Comparison of ENCODE assay signal across 8 cellular contexts in the genomic region with DNA sequence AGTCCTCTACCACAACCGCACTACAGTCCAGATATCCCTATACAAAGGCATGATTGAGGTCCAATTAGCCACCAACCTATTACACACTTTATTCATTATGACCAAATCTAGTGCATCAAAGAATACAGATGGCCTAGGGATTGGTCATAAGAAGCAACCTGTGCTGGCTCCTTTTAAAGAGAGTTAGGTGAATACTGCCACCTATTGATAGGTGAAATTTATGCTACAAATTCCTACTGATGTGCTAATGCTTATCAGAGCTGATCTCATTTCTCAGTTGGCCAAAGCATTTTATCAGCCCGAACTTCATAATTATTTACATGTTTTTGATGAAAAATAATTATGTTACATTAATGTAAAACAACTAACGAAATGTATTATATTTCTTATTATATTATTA.
DNase-seq lines count a peak whose midpoint lies in the region; ATAC-seq and TF ChIP-seq lines count a peak whose summit lies in the region.

No MANE protein-coding gene starts in this region.

- TF ChIP-seq CTCF in AG10803 (conservative IDR thresholded peaks at IDR 0.05; ENCODE audit: low read length) (peak; percentile 76), LNCAP (IDR thresholded peaks at IDR 0.05) (peak; percentile 67), RWPE2 (IDR thresholded peaks at IDR 0.05; ENCODE audit: poor library complexity, severe bottlenecking) (peak; percentile 80), fibroblast of pulmonary artery (IDR thresholded peaks at IDR 0.05; ENCODE audit: low read length, missing control alignments) (peak; percentile 37), prostate gland (IDR thresholded peaks at IDR 0.05) (peak in 3 of 4 experiments; percentile 59 to 71 (median 68)), ascending aorta (IDR thresholded peaks at IDR 0.05) (peak in 1 of 3 experiments; percentile 32)

- H3K27me3 ChIP-seq in RWPE2 (ENCODE audit: insufficient read depth, poor library complexity, severe bottlenecking) = peaks cover 32% of the 10 kb centered on the region
- no peaks in the 10 kb centered on the region for H3K27me3 ChIP-seq in prostate gland (replicated peaks; ENCODE audit: insufficient read depth)
- no peaks in the 10 kb centered on the region for H3K27me3 ChIP-seq in ascending aorta

- peak; percentile 70 for DNase-seq in AG10803 (ENCODE audit: low read depth)
- peak; percentile 2 for DNase-seq in GM19238 (ENCODE audit: insufficient read length, low spot score)
- DNase-seq in RWPE2 (ENCODE audit: low spot score) = no peak
- peak; percentile 51 for DNase-seq in fibroblast of pulmonary artery (ENCODE audit: low read depth)
- peak; percentile 10 for DNase-seq in prostate gland (ENCODE audit: low spot score)
- DNase-seq in cerebellum (ENCODE audit: low spot score) = no peak
- no peak for DNase-seq in ascending aorta (ENCODE audit: low spot score in 2 of 2)

- no peak for TF ChIP-seq POLR2A in prostate gland (IDR thresholded peaks at IDR 0.05)

- intact Hi-C loops in prostate gland (cut with DNase I) (loop anchor here (10.0 kb wide), 1 partner anchor 475 kb away; no protein-coding TSS in a partner anchor), ascending aorta (cut with DNase I) (no loop called here)

- 41% methylated on average over 3 of the region's 3 CpGs for WGBS in prostate gland

- H3K9me3 ChIP-seq in RWPE2 (ENCODE audit: severe bottlenecking) (no peaks in the 10 kb centered on the region), prostate gland (no peaks in the 10 kb centered on the region), ascending aorta (no peaks in the 10 kb centered on the region)

- H3K27ac ChIP-seq in RWPE2 (ENCODE audit: poor library complexity, severe bottlenecking) = no peak overlapping the region
- no peak overlapping the region for H3K27ac ChIP-seq in prostate gland
- H3K27ac ChIP-seq in ascending aorta = no peak overlapping the region

- no peaks in the 10 kb centered on the region for H3K36me3 ChIP-seq in RWPE2 (ENCODE audit: low read depth)
- no peaks in the 10 kb centered on the region for H3K36me3 ChIP-seq in prostate gland
- no peaks in the 10 kb centered on the region for H3K36me3 ChIP-seq in ascending aorta

- peak; percentile 86 for ATAC-seq in RWPE2 (ENCODE audit: low read depth)

- H3K4me1 ChIP-seq in RWPE2 (ENCODE audit: insufficient read depth, poor library complexity, severe bottlenecking) (no peaks in the 10 kb centered on the region), prostate gland (replicated peaks) (no peaks in the 10 kb centered on the region), ascending aorta (no peaks in the 10 kb centered on the region)

- H3K4me3 ChIP-seq in AG10803 (ENCODE audit: low read length) (no peak overlapping the region), RWPE2 (ENCODE audit: severe bottlenecking) (no peak overlapping the region), fibroblast of pulmonary artery (replicated peaks; ENCODE audit: low read depth, low read length) (no peak overlapping the region), prostate gland (no peak overlapping the region), ascending aorta (no peak overlapping the region)

Comparison
In these comparisons a context has a peak if more than half of its experiments do, and no peak if none do; other contexts are left out.
1. DNase-seq: peak in AG10803 (single experiment), GM19238 (single experiment), fibroblast of pulmonary artery (single experiment) and prostate gland (single experiment); none in RWPE2 (single experiment), cerebellum (single experiment) and ascending aorta (0 of 2).